Comparison of ENCODE assay signal across 12 cellular contexts in genomic region chr6:112307707-112308106, GRCh38. TPM values are rescaled to one million over a fixed set of nuclear protein-coding genes. Genes with fewer than 3 reads are reported as not detected.
A peak's percentile ranks its signal among the peaks of the same experiment; 100 is the strongest.
DNase-seq lines count a peak whose midpoint lies in the region; ATAC-seq lines count a peak whose summit lies in the region.
"Had no signal": no experiment of that assay in that cellular context is flagged by ENCODE, and none has a peak within 500 bp of the region (broad histone marks: within the 10 kb centered on the region; RNA-seq: fewer than 3 reads in every experiment).

No MANE protein-coding gene starts in this region.

- H3K36me3 ChIP-seq in H7 (replicated peaks; ENCODE audit: control insufficient read depth, insufficient read depth, low read length): no peaks in the 10 kb centered on the region
- no peaks in the 10 kb centered on the region for H3K36me3 ChIP-seq in SJCRH30

- peak overlapping the region; percentile 1 to 5 for H3K4me3 Mint-ChIP-seq in stimulated activated naive B cell treated with anti-CD40 and anti-IgM and Interleukin-4, amounts not matched to agents 10 μg/mL and 1 μg/mL and 100 μg/mL, for 72 hours

- no peaks in the 10 kb centered on the region for H3K36me3 Mint-ChIP-seq in stimulated activated naive B cell treated with anti-CD40 and anti-IgM and Interleukin-4, amounts not matched to agents 10 μg/mL and 1 μg/mL and 100 μg/mL, for 72 hours

- H3K27ac Mint-ChIP-seq in stimulated activated naive B cell treated with anti-CD40 and anti-IgM and Interleukin-4, amounts not matched to agents 10 μg/mL and 1 μg/mL and 100 μg/mL, for 72 hours: peak overlapping the region; percentile 9

- peaks cover 7 to 9% of the 10 kb centered on the region in 2 donors for H3K27me3 Mint-ChIP-seq in stimulated activated naive B cell treated with anti-CD40 and anti-IgM and Interleukin-4, amounts not matched to agents 10 μg/mL and 1 μg/mL and 100 μg/mL, for 72 hours

- H3K27ac ChIP-seq in SJCRH30: no peak overlapping the region
- H3K27ac ChIP-seq: A549 had no signal

- H3K4me1 ChIP-seq in SJCRH30: peaks cover 6% of the 10 kb centered on the region; the same call in 1 of the 2 replicates
- H3K4me1 ChIP-seq: A549 had no signal

- ATAC-seq in HG02642 (IDR thresholded peaks at IDR 0.05; ENCODE audit: poor library complexity, unreplicated experiment): peak; percentile 99
- peak; percentile 99 for ATAC-seq in stimulated activated naive B cell treated with anti-CD40 and anti-IgM and Interleukin-4, amounts not matched to agents 10 μg/mL and 1 μg/mL and 100 μg/mL, for 72 hours (replicated peaks)
- ATAC-seq: A549 had no signal

- H3K4me3 ChIP-seq in H7 (ENCODE audit: insufficient read depth, low read depth, low read length) (no peak overlapping the region), SJCRH30 (no peak overlapping the region)
- H3K4me3 ChIP-seq: A549, lung had no signal

- DNase-seq in SKM-1 treated with dmso at 0.1 percent for 144 hours (lab: John Stamatoyannopoulos, UW; ENCODE audit: unreplicated experiment) (peak; percentile 57), SKM-1 (lab: John Stamatoyannopoulos, UW; ENCODE audit: unreplicated experiment) (no peak), KBM-7 (peak; percentile 54), H7 (no peak), SJCRH30 (no peak), activated gamma-delta T cell (lab: John Stamatoyannopoulos, UW) (no peak)
- peak; percentile 82 for DNase-seq in stimulated activated naive B cell treated with anti-CD40 and anti-IgM and Interleukin-4, amounts not matched to agents 10 μg/mL and 1 μg/mL and 100 μg/mL, for 72 hours

- H3K4me1 Mint-ChIP-seq in stimulated activated naive B cell treated with anti-CD40 and anti-IgM and Interleukin-4, amounts not matched to agents 10 μg/mL and 1 μg/mL and 100 μg/mL, for 72 hours: peaks cover 15 to 38% of the 10 kb centered on the region in 2 donors

- H3K27me3 ChIP-seq in H7 (ENCODE audit: control insufficient read depth, insufficient read depth, low read length) (no peaks in the 10 kb centered on the region), SJCRH30 (no peaks in the 10 kb centered on the region)

- H3K9me3 ChIP-seq in SJCRH30 (replicated peaks): no peaks in the 10 kb centered on the region; the same call in 1 of the 2 replicates
- H3K9me3 ChIP-seq: A549 had no signal

- H3K9me3 Mint-ChIP-seq in stimulated activated naive B cell treated with anti-CD40 and anti-IgM and Interleukin-4, amounts not matched to agents 10 μg/mL and 1 μg/mL and 100 μg/mL, for 72 hours: no peaks in the 10 kb centered on the region

- in situ Hi-C loops in KBM-7 (cut with MboI; ENCODE audit: low pct_unique_long_range_greater_than_20kb, low sequenced_read_pairs): loop anchor here (25.0 kb wide), 1 partner anchor 120 kb away; no protein-coding TSS in a partner anchor

RNA-seq across cellular contexts. Expression of gene RFPL4B, which starts 39.4 kb away (rescaled TPM):
- total RNA-seq in H7 (2014; rRNA removed; shearing (Covaris generic)): not detected in 2 replicates
- total RNA-seq in SJCRH30 (2014; rRNA removed; shearing (Covaris generic)): 0.18 TPM in 1 of 2 replicates, not detected in the other
- total RNA-seq: dermis microvascular lymphatic vessel endothelial cell, lung, NCI-H460 had no signal

RNA-seq across cellular contexts. Expression of gene LAMA4, which starts 53.3 kb away (rescaled TPM):
- 1.1 and 2.1 TPM in 2 replicates for total RNA-seq in H7 (2014; rRNA removed; shearing (Covaris generic))
- 22.0 and 28.5 TPM in 2 replicates for total RNA-seq in SJCRH30 (2014; rRNA removed; shearing (Covaris generic))
- total RNA-seq: NCI-H460 had no signal

Comparison
In these comparisons a context has a peak if more than half of its experiments do, and no peak if none do; other contexts are left out.
1. DNase-seq: peak in SKM-1 treated with dmso at 0.1 percent for 144 hours (single experiment), KBM-7 (single experiment) and stimulated activated naive B cell treated with anti-CD40 and anti-IgM and Interleukin-4, amounts not matched to agents 10 μg/mL and 1 μg/mL and 100 μg/mL, for 72 hours (single experiment); none in SKM-1 (single experiment), H7 (single experiment), SJCRH30 (0 of 2) and activated gamma-delta T cell (single experiment).